In genomic region chrX:88024022-88024421, GRCh38 we compare ENCODE assay signal across 30 cellular contexts.
"Had no signal": no experiment of that assay in that cellular context is flagged by ENCODE, and none has a peak within 500 bp of the region (broad histone marks: within the 10 kb centered on the region; RNA-seq: fewer than 3 reads in every experiment).

No MANE protein-coding gene starts in this region.

- H3K9me3 ChIP-seq: adrenal gland had no signal

- DNase-seq: activated B cell treated with CpG ODN at 0.5 μM for 24 hours; activated CD4-positive, alpha-beta memory T cell treated with anti-CD3 and anti-CD28 coated beads for 36 hours; activated CD4-positive, alpha-beta T cell treated with anti-CD3 and anti-CD28 coated beads for 4 hours; activated CD4-positive, alpha-beta T cell treated with anti-CD3 and anti-CD28 coated beads, Interleukin-2, amount 10 ng/mL, durations not matched to agents 24 days and 14 days; activated CD4-positive, alpha-beta T cell treated with anti-CD3 and anti-CD28 coated beads, Interleukin-2, amount 50 U/mL, for 1 hour; activated CD4-positive, alpha-beta T cell treated with anti-CD3 and anti-CD28 coated beads, Interleukin-2, amount 50 U/mL, for 4 hours; activated CD4-positive, CD25-positive, alpha-beta regulatory T cell treated with anti-CD3 and anti-CD28 coated beads, Interleukin-2, amount 50 U/mL, for 72 hours; activated CD8-positive, alpha-beta memory T cell treated with anti-CD3 and anti-CD28 coated beads, Interleukin-2, amount 50 U/mL, for 4 hours; activated CD8-positive, alpha-beta T cell treated with anti-CD3 and anti-CD28 coated beads for 36 hours; activated effector memory CD4-positive, alpha-beta T cell treated with anti-CD3 and anti-CD28 coated beads, Interleukin-2, amount 50 U/mL, for 16 hours; activated gamma-delta T cell treated with Interleukin-2 at 50 U/mL for 16 hours; activated naive CD4-positive, alpha-beta T cell; activated naive CD4-positive, alpha-beta T cell treated with anti-CD3 and anti-CD28 coated beads for 36 hours; activated naive CD4-positive, alpha-beta T cell treated with anti-CD3 and anti-CD28 coated beads, Interleukin-2, amount 50 U/mL, for 16 hours; activated naive CD8-positive, alpha-beta T cell treated with anti-CD3 and anti-CD28 coated beads for 36 hours; activated T-cell treated with anti-CD3 and anti-CD28 coated beads for 4 hours; activated T-cell treated with anti-CD3 and anti-CD28 coated beads, Interleukin-2, amount 50 U/mL, for 1 hour; activated T-cell treated with anti-CD3 and anti-CD28 coated beads, Interleukin-2, amount 50 U/mL, for 4 hours; activated T-cell treated with anti-CD3 and anti-CD28 coated beads, Interleukin-2, amount 50 U/mL, for 72 hours; adrenal gland; amniotic stem cell; aorta; central memory CD4-positive, alpha-beta T cell; T-helper 1 cell had no signal

- H3K4me3 ChIP-seq: adrenal gland, cardiac muscle cell had no signal

- FAIRE-seq: bronchial epithelial cell, TTC549 had no signal

- H3K4me1 ChIP-seq: adrenal gland had no signal

- ATAC-seq: activated CD8-positive, alpha-beta T cell treated with anti-CD3 and anti-CD28 coated beads for 36 hours; activated naive CD4-positive, alpha-beta T cell treated with anti-CD3 and anti-CD28 coated beads, Interleukin-2, amount 50 U/mL, for 72 hours; activated T-cell treated with anti-CD3 and anti-CD28 coated beads, Interleukin-2, amount 50 U/mL, for 4 hours; activated T-cell treated with anti-CD3 and anti-CD28 coated beads, Interleukin-2, amount 50 U/mL, for 72 hours; activated T-helper 17 cell treated with anti-CD3 and anti-CD28 coated beads, Interleukin-2, amount 50 U/mL, for 72 hours had no signal

- H3K36me3 ChIP-seq: adrenal gland, cardiac muscle cell had no signal

- H3K27me3 ChIP-seq: cardiac muscle cell had no signal

- H3K27ac ChIP-seq: adrenal gland, cardiac muscle cell, VCaP had no signal
